ENCODE assay signal across 12 cellular contexts in the genomic region with DNA sequence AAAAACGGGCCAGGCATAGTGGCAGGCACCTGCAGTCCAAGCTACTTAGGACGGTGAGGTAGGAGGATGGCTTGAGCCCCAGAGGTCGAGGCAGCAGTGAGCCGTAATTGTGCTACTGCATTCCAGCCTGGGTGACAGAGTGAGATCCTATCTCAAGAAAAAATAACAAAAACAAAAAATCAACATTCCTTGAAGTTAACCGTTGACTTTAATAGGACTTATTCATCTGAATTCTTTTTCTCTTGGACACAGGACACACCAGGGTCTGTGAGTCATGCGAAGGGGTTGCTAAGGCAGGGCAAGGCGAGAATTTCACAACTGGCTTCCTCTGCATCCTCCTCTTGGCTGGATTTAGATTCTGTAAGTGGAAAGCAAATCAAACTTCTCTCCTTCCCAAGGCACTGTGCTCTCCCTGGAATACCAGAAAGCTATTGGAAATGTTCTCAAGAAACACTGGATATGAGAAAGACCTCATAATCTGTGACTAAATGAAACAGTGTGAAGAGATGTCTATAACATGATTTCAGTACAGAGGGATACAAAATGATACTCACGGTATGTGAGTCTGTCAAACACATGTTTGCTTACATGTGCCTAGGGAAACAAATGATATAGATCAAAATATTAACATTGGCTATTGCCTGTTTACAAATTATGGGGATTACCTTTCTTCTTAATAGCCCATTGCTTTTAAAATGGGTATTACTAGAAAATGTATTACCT.
DNase-seq lines count a peak whose midpoint lies in the region; ATAC-seq, FAIRE-seq and TF ChIP-seq lines count a peak whose summit lies in the region.
"Had no signal": no experiment of that assay in that cellular context is flagged by ENCODE, and none has a peak within 500 bp of the region (broad histone marks: within the 10 kb centered on the region; RNA-seq: fewer than 3 reads in every experiment).

No MANE protein-coding gene starts in this region.

- TF ChIP-seq POLR2A in A549 (IDR thresholded peaks at IDR 0.05; ENCODE audit: low read length), result no peak
- TF ChIP-seq POLR2A in prostate gland (IDR thresholded peaks at IDR 0.05), result no peak

- POLR2A ChIA-PET in A549 (lab: Yijun Ruan, JAX), result interaction anchor here (1.0 kb wide), 1 partner anchor 9 kb away, joined by 3 read pairs; no protein-coding TSS in a partner anchor

- ATAC-seq in A549 (peak; percentile 94 to 96), HG03469 (IDR thresholded peaks at IDR 0.05; ENCODE audit: unreplicated experiment) (peak; percentile 10)

- peak; percentile 78 to 79; a peak in 3 of 5 replicates for TF ChIP-seq EP300 in A549 (IDR thresholded peaks at IDR 0.05)

- H3K27ac ChIP-seq in A549, result peak overlapping the region; percentile 73 to 79
- H3K27ac ChIP-seq in prostate gland, result no peak overlapping the region
- H3K27ac ChIP-seq: C4-2B, testis had no signal

- H3K4me1 ChIP-seq in A549 (peaks cover 72% of the 10 kb centered on the region), prostate gland (replicated peaks) (no peaks in the 10 kb centered on the region)
- H3K4me1 ChIP-seq: testis had no signal

- peak; percentile 31 to 53 for TF ChIP-seq RAD21 in A549 (conservative IDR thresholded peaks at IDR 0.05 in 1 of 2, IDR thresholded peaks at IDR 0.05 in 1 of 2)

- H3K9me3 ChIP-seq in A549 (no peaks in the 10 kb centered on the region), prostate gland (no peaks in the 10 kb centered on the region)
- H3K9me3 ChIP-seq: testis had no signal

- peak; percentile 52 to 93 for DNase-seq in A549 (ENCODE audit: low read depth in 1 of 2, low spot score in 1 of 2)
- DNase-seq in SW480 (ENCODE audit: low spot score), result peak; percentile 8
- DNase-seq in iris pigment epithelial cell (ENCODE audit: low read depth), result peak; percentile 98
- DNase-seq in DMS 273 treated with DMSO at 0.1 percent for 48 hours (lab: John Stamatoyannopoulos, UW), result no peak
- DNase-seq in anterior cingulate cortex (lab: John Stamatoyannopoulos, UW), result no peak
- DNase-seq in NCI-H2196 (lab: John Stamatoyannopoulos, UW; ENCODE audit: unreplicated experiment), result no peak
- no peak for DNase-seq in prostate gland (ENCODE audit: low spot score)
- DNase-seq: central memory CD4-positive, alpha-beta T cell; stimulated activated CD4-positive, alpha-beta T cell treated with anti-CD3 and anti-CD28 coated beads, Interleukin-15, amount 100 ng/mL, for 24 hours; testis had no signal

- H3K4me3 ChIP-seq in A549 (no peak overlapping the region), prostate gland (no peak overlapping the region)
- H3K4me3 ChIP-seq: testis had no signal

- 3% methylated on average over 8 of the region's 8 CpGs for WGBS in A549 (ENCODE audit: missing lambda C conversion rate)
- WGBS in prostate gland, result 39% methylated on average over 8 of the region's 8 CpGs

- intact Hi-C loops in prostate gland (cut with DNase I), result loop anchor here (10.0 kb wide), 1 partner anchor 56 kb away; no protein-coding TSS in a partner anchor

- H3K4me2 ChIP-seq in A549, result peak overlapping the region; percentile 71

- no peak for TF ChIP-seq CTCF in A549 (IDR thresholded peaks at IDR 0.05)
- no peak for TF ChIP-seq CTCF in prostate gland (IDR thresholded peaks at IDR 0.05)

- no peaks in the 10 kb centered on the region for H3K27me3 ChIP-seq in prostate gland (replicated peaks; ENCODE audit: insufficient read depth)
- H3K27me3 ChIP-seq: testis had no signal

- CTCF ChIA-PET in A549 (lab: Yijun Ruan, JAX), result interaction anchor here (0.6 to 2.8 kb wide), 3 partner anchors 62 to 286 kb away, joined by 3 to 6 read pairs (median 3); no protein-coding TSS in a partner anchor

- no peaks in the 10 kb centered on the region for H3K36me3 ChIP-seq in prostate gland

- peak; percentile 95 for FAIRE-seq in A549 (lab: Jason Lieb, UNC)

TF ChIP-seq in A549, 52 proteins besides CTCF, POLR2A, EP300 and RAD21:
- TF ChIP-seq, protein P1, sequence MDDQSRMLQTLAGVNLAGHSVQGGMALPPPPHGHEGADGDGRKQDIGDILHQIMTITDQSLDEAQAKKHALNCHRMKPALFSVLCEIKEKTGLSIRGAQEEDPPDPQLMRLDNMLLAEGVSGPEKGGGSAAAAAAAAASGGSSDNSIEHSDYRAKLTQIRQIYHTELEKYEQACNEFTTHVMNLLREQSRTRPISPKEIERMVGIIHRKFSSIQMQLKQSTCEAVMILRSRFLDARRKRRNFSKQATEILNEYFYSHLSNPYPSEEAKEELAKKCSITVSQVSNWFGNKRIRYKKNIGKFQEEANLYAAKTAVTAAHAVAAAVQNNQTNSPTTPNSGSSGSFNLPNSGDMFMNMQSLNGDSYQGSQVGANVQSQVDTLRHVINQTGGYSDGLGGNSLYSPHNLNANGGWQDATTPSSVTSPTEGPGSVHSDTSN (IDR thresholded peaks at IDR 0.05), result peak; percentile 66; the same call in 1 of the 2 replicates
- TF ChIP-seq FOXS1 (CRISPR knock-in tag; IDR thresholded peaks at IDR 0.05), result peak; percentile 19; the same call in 1 of the 2 replicates
- peak; percentile 88 to 97 for TF ChIP-seq CEBPB (IDR thresholded peaks at IDR 0.05)
- TF ChIP-seq, protein P2, sequence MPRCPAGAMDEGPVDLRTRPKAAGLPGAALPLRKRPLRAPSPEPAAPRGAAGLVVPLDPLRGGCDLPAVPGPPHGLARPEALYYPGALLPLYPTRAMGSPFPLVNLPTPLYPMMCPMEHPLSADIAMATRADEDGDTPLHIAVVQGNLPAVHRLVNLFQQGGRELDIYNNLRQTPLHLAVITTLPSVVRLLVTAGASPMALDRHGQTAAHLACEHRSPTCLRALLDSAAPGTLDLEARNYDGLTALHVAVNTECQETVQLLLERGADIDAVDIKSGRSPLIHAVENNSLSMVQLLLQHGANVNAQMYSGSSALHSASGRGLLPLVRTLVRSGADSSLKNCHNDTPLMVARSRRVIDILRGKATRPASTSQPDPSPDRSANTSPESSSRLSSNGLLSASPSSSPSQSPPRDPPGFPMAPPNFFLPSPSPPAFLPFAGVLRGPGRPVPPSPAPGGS (IDR thresholded peaks at IDR 0.05), result peak; percentile 69; the same call in 2 of the 3 replicates
- TF ChIP-seq SMC3 (IDR thresholded peaks at IDR 0.05), result peak; percentile 33; the same call in 2 of the 3 replicates
- TF ChIP-seq, protein P3, sequence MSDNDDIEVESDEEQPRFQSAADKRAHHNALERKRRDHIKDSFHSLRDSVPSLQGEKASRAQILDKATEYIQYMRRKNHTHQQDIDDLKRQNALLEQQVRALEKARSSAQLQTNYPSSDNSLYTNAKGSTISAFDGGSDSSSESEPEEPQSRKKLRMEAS (IDR thresholded peaks at IDR 0.05), result peak; percentile 73; the same call in 1 of the 2 replicates
- TF ChIP-seq, protein P4, sequence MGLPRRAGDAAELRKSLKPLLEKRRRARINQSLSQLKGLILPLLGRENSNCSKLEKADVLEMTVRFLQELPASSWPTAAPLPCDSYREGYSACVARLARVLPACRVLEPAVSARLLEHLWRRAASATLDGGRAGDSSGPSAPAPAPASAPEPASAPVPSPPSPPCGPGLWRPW (IDR thresholded peaks at IDR 0.05), result peak; percentile 55; the same call in 1 of the 2 replicates
- TF ChIP-seq GATA3 (IDR thresholded peaks at IDR 0.05; ENCODE audit: borderline replicate concordance), result peak; percentile 100
- TF ChIP-seq RFX5 (IDR thresholded peaks at IDR 0.05), result no peak
- TF ChIP-seq ZSCAN20 (CRISPR knock-in tag; IDR thresholded peaks at IDR 0.05), result no peak
- TF ChIP-seq JUN (IDR thresholded peaks at IDR 0.05), result peak; percentile 82 to 87; a peak in 4 of 5 replicates
- no peak for TF ChIP-seq HDAC2 (IDR thresholded peaks at IDR 0.05)
- TF ChIP-seq MYC (IDR thresholded peaks at IDR 0.05; ENCODE audit: borderline replicate concordance, low read length), result no peak
- peak; percentile 96 for TF ChIP-seq JUNB (IDR thresholded peaks at IDR 0.05)
- peak; percentile 91 for TF ChIP-seq FOSL2 (IDR thresholded peaks at IDR 0.05)
- TF ChIP-seq FOSL2 (CRISPR knock-in tag; IDR thresholded peaks at IDR 0.05), result peak; percentile 93

Comparison
In these comparisons a context has a peak if more than half of its experiments do, and no peak if none do; other contexts are left out.
1. DNase-seq: peak in A549 (2 of 2), SW480 (single experiment) and iris pigment epithelial cell (single experiment); none in DMS 273 treated with DMSO at 0.1 percent for 48 hours (single experiment), anterior cingulate cortex (0 of 58), NCI-H2196 (single experiment) and prostate gland (single experiment).
2. H3K27ac ChIP-seq: peak in A549 (2 of 2); none in prostate gland (0 of 2).